23 cellular contexts compared by ENCODE assay signal in the genomic region with DNA sequence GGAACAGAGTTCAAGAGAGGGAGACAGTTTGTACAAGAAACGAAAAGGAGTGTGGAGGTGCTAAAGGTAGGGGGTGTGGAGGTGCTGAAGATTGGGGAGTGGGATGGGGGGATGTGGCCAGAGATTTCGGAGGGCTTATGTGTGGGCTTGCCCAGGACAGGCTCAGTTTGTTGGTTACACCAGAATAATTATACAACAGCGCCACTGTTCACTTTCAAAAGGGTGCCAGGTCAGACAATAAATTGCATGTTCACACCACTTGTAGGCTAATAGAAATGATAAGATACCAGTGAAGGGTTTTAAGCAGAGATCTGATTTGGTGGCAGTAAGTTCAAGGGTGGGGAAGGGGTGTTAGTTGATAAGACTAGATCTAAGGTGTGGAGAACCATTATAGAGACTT.
DNase-seq lines count a peak whose midpoint lies in the region; ATAC-seq and TF ChIP-seq lines count a peak whose summit lies in the region.
"Had no signal": no experiment of that assay in that cellular context is flagged by ENCODE, and none has a peak within 500 bp of the region (broad histone marks: within the 10 kb centered on the region; RNA-seq: fewer than 3 reads in every experiment).

No MANE protein-coding gene starts in this region.

- no peaks in the 10 kb centered on the region for H3K9me3 Mint-ChIP-seq in CD8-positive, alpha-beta memory T cell
- H3K9me3 Mint-ChIP-seq in activated T-helper 17 cell treated with anti-CD3 and anti-CD28 coated beads, Interleukin-2, amount 50 U/mL, for 72 hours, result no peaks in the 10 kb centered on the region
- H3K9me3 Mint-ChIP-seq in naive thymus-derived CD8-positive, alpha-beta T cell, result no peaks in the 10 kb centered on the region
- H3K9me3 Mint-ChIP-seq: naive B cell had no signal

- intact Hi-C loops in adrenal gland (cut with DNase I), result no loop called here

- H3K36me3 Mint-ChIP-seq in CD8-positive, alpha-beta memory T cell, result peaks cover 0 to 68% (median 17%) of the 10 kb centered on the region in 3 donors
- H3K36me3 Mint-ChIP-seq in activated T-helper 17 cell treated with anti-CD3 and anti-CD28 coated beads, Interleukin-2, amount 50 U/mL, for 72 hours (ENCODE audit: low read depth), result peaks cover 85% of the 10 kb centered on the region
- peaks cover 0 to 52% (median 8%) of the 10 kb centered on the region in 3 donors for H3K36me3 Mint-ChIP-seq in naive thymus-derived CD8-positive, alpha-beta T cell
- H3K36me3 Mint-ChIP-seq: naive B cell had no signal

- no peak overlapping the region for H3K4me3 ChIP-seq in CD8-positive, alpha-beta memory T cell (ENCODE audit: low read length)
- no peak overlapping the region for H3K4me3 ChIP-seq in adrenal gland
- H3K4me3 ChIP-seq: ascending aorta, gastroesophageal sphincter, HAP-1, left ventricle myocardium inferior had no signal

- no peak for TF ChIP-seq CTCF in adrenal gland (IDR thresholded peaks at IDR 0.05)

- H3K27ac Mint-ChIP-seq in CD8-positive, alpha-beta memory T cell, result peak overlapping the region in 7 of 8 donors; percentile 68 to 91 (median 83)
- H3K27ac Mint-ChIP-seq in activated T-helper 17 cell treated with anti-CD3 and anti-CD28 coated beads, Interleukin-2, amount 50 U/mL, for 72 hours, result peak overlapping the region; percentile 65
- H3K27ac Mint-ChIP-seq in naive thymus-derived CD8-positive, alpha-beta T cell, result peak overlapping the region in 7 of 10 donors; percentile 89 to 97 (median 91)
- H3K27ac Mint-ChIP-seq: B cell, naive B cell had no signal

- no peak for ATAC-seq in activated T-helper 17 cell treated with anti-CD3 and anti-CD28 coated beads, Interleukin-2, amount 50 U/mL, for 72 hours (replicated peaks)
- no peak for ATAC-seq in naive thymus-derived CD8-positive, alpha-beta T cell
- no peak for ATAC-seq in HG03039 (IDR thresholded peaks at IDR 0.05; ENCODE audit: unreplicated experiment)
- ATAC-seq: gastroesophageal sphincter had no signal

- POLR2A ChIA-PET in CD8-positive, alpha-beta memory T cell (lab: Charles Lee), result interaction anchor here (0.7 to 1.4 kb wide), 4 partner anchors 9 to 44 kb away, joined by 3 to 6 read pairs (median 4); no protein-coding TSS in a partner anchor
- POLR2A ChIA-PET in naive thymus-derived CD8-positive, alpha-beta T cell (lab: Charles Lee), result interaction anchor here (0.6 to 4.6 kb wide), 7 partner anchors 9 to 73 kb away, joined by 3 to 23 read pairs (median 3); no protein-coding TSS in a partner anchor

- H3K27me3 ChIP-seq in CD8-positive, alpha-beta memory T cell (ENCODE audit: insufficient read depth, low read length, poor library complexity, severe bottlenecking), result no peaks in the 10 kb centered on the region
- no peaks in the 10 kb centered on the region for H3K27me3 ChIP-seq in adrenal gland
- H3K27me3 ChIP-seq: ascending aorta, gastroesophageal sphincter had no signal

- peak; percentile 47 for DNase-seq in activated CD8-positive, alpha-beta memory T cell treated with anti-CD3 and anti-CD28 coated beads for 24 hours
- DNase-seq in activated CD8-positive, alpha-beta memory T cell treated with anti-CD3 and anti-CD28 coated beads, Interleukin-2, amount 50 U/mL, for 48 hours, result no peak
- DNase-seq in CD8-positive, alpha-beta memory T cell, result no peak
- DNase-seq in naive thymus-derived CD8-positive, alpha-beta T cell, result no peak
- DNase-seq in HuH-7.5 (ENCODE audit: low spot score) (no peak), adrenal gland (no peak)
- DNase-seq: activated effector memory CD4-positive, alpha-beta T cell treated with anti-CD3 and anti-CD28 coated beads, Interleukin-2, amount 50 U/mL, for 16 hours; Calu3; hypothalamus; left ventricle myocardium inferior; naive B cell; NCI-H1092 treated with DMSO at 0.1 percent for 48 hours; NCI-H187 treated with DMSO at 0.1 percent for 48 hours; RPMI8226; small intestine; stimulated activated CD4-positive, alpha-beta T cell treated with anti-CD3 and anti-CD28 coated beads, Interleukin-1b, Interleukin-23, amount 100 ng/mL, for 48 hours; T-helper 9 cell had no signal

- no peaks in the 10 kb centered on the region for H3K36me3 ChIP-seq in CD8-positive, alpha-beta memory T cell (ENCODE audit: insufficient read depth, low read length)
- no peaks in the 10 kb centered on the region for H3K36me3 ChIP-seq in adrenal gland (replicated peaks in 1 of 2)
- H3K36me3 ChIP-seq: ascending aorta, gastroesophageal sphincter, HAP-1, left ventricle myocardium inferior had no signal

- CTCF ChIA-PET in CD8-positive, alpha-beta memory T cell (lab: Charles Lee), result interaction anchor here (0.9 to 2.7 kb wide), 5 partner anchors 10 to 74 kb away, joined by 3 to 9 read pairs (median 5); no protein-coding TSS in a partner anchor

- TF ChIP-seq POLR2A in adrenal gland (IDR thresholded peaks at IDR 0.05), result no peak

- no peak overlapping the region for H3K27ac ChIP-seq in CD8-positive, alpha-beta memory T cell (ENCODE audit: low read depth, low read length)
- H3K27ac ChIP-seq in adrenal gland, result no peak overlapping the region
- H3K27ac ChIP-seq: ascending aorta, gastroesophageal sphincter, left ventricle myocardium inferior had no signal

- no peaks in the 10 kb centered on the region for H3K27me3 Mint-ChIP-seq in CD8-positive, alpha-beta memory T cell
- no peaks in the 10 kb centered on the region for H3K27me3 Mint-ChIP-seq in activated T-helper 17 cell treated with anti-CD3 and anti-CD28 coated beads, Interleukin-2, amount 50 U/mL, for 72 hours
- H3K27me3 Mint-ChIP-seq in naive thymus-derived CD8-positive, alpha-beta T cell, result no peaks in the 10 kb centered on the region

- H3K4me1 ChIP-seq in CD8-positive, alpha-beta memory T cell (ENCODE audit: insufficient read depth, low read length), result peaks cover 98% of the 10 kb centered on the region
- no peaks in the 10 kb centered on the region for H3K4me1 ChIP-seq in adrenal gland (replicated peaks in 1 of 2)
- H3K4me1 ChIP-seq: ascending aorta, gastroesophageal sphincter, HAP-1 had no signal

- WGBS in adrenal gland, 4 donors, result 83 to 90% (median 85%) methylated on average over 3 of the region's 3 CpGs

- H3K4me3 Mint-ChIP-seq in CD8-positive, alpha-beta memory T cell, result peak overlapping the region; percentile 28 to 73 (median 66)
- H3K4me3 Mint-ChIP-seq in activated T-helper 17 cell treated with anti-CD3 and anti-CD28 coated beads, Interleukin-2, amount 50 U/mL, for 72 hours, result peak overlapping the region; percentile 65
- H3K4me3 Mint-ChIP-seq in naive thymus-derived CD8-positive, alpha-beta T cell, result peak overlapping the region; percentile 4 to 85 (median 62)
- H3K4me3 Mint-ChIP-seq: B cell, naive B cell had no signal

- H3K9me3 ChIP-seq in CD8-positive, alpha-beta memory T cell (ENCODE audit: low read length), result no peaks in the 10 kb centered on the region
- H3K9me3 ChIP-seq in adrenal gland (replicated peaks in 1 of 3), result no peaks in the 10 kb centered on the region
- H3K9me3 ChIP-seq: ascending aorta, gastroesophageal sphincter, HAP-1, left ventricle myocardium inferior had no signal

- H3K4me1 Mint-ChIP-seq in CD8-positive, alpha-beta memory T cell, result peaks cover 0 to 58% (median 57%) of the 10 kb centered on the region in 3 donors
- H3K4me1 Mint-ChIP-seq in activated T-helper 17 cell treated with anti-CD3 and anti-CD28 coated beads, Interleukin-2, amount 50 U/mL, for 72 hours, result peaks cover 83% of the 10 kb centered on the region
- H3K4me1 Mint-ChIP-seq in naive thymus-derived CD8-positive, alpha-beta T cell, result peaks cover 23 to 92% (median 44%) of the 10 kb centered on the region in 4 donors
- H3K4me1 Mint-ChIP-seq: B cell, naive B cell had no signal
